ENCODE assay signal across 20 cellular contexts in genomic region chr3:81726735-81727134, GRCh38. TPM values are rescaled to one million over a fixed set of nuclear protein-coding genes. Genes with fewer than 3 reads are reported as not detected.
A peak's percentile ranks its signal among the peaks of the same experiment; 100 is the strongest.
DNase-seq lines count a peak whose midpoint lies in the region; ATAC-seq and TF ChIP-seq lines count a peak whose summit lies in the region.
"Had no signal": no experiment of that assay in that cellular context is flagged by ENCODE, and none has a peak within 500 bp of the region (broad histone marks: within the 10 kb centered on the region; RNA-seq: fewer than 3 reads in every experiment).

No MANE protein-coding gene starts in this region.

- 72% methylated on average over 2 of the region's 6 CpGs for WGBS in mesenchymal stem cell

- peak overlapping the region; percentile 83 for H3K27ac ChIP-seq in brain microvascular endothelial cell
- H3K27ac ChIP-seq in mesenchymal stem cell (ENCODE audit: low read length, poor library complexity, severe bottlenecking): no peak overlapping the region
- H3K27ac ChIP-seq: body of pancreas, C4-2B, KMS-11 had no signal

- H4K8ac ChIP-seq in mesenchymal stem cell (ENCODE audit: low read length): peak overlapping the region; percentile 49

- H3K4me3 Mint-ChIP-seq in activated T-helper 17 cell treated with anti-CD3 and anti-CD28 coated beads, Interleukin-2, amount 50 U/mL, for 72 hours: no peak overlapping the region
- H3K4me3 Mint-ChIP-seq: stimulated activated naive B cell treated with anti-CD40 and anti-IgM and Interleukin-4, amounts not matched to agents 10 μg/mL and 1 μg/mL and 100 μg/mL, for 72 hours; type B pancreatic cell had no signal

- peaks cover 58% of the 10 kb centered on the region for H3K36me3 Mint-ChIP-seq in activated T-helper 17 cell treated with anti-CD3 and anti-CD28 coated beads, Interleukin-2, amount 50 U/mL, for 72 hours (ENCODE audit: low read depth)
- H3K36me3 Mint-ChIP-seq: type B pancreatic cell had no signal

- no peak overlapping the region for H2BK12ac ChIP-seq in mesenchymal stem cell (ENCODE audit: low read length in 2 of 2)

- no peak overlapping the region for H2BK15ac ChIP-seq in mesenchymal stem cell (ENCODE audit: low read depth, poor library complexity, severe bottlenecking)

- peaks cover 6% of the 10 kb centered on the region for H3K4me1 Mint-ChIP-seq in activated T-helper 17 cell treated with anti-CD3 and anti-CD28 coated beads, Interleukin-2, amount 50 U/mL, for 72 hours

- in situ Hi-C loops in brain microvascular endothelial cell (cut with HindIII; ENCODE audit: low pct_ligation_motif_present, low sequenced_read_pairs): no loop called here

- H3K14ac ChIP-seq in mesenchymal stem cell (ENCODE audit: low read length in 2 of 2): no peak overlapping the region

- H3K4ac ChIP-seq in mesenchymal stem cell (ENCODE audit: low read depth in 1 of 2, low read length in 2 of 2): peak overlapping the region in 1 of 2 experiments; percentile 26

- no peak overlapping the region for H2BK5ac ChIP-seq in mesenchymal stem cell (ENCODE audit: low read depth, low read length, poor library complexity, severe bottlenecking)

- no peak for ATAC-seq in activated T-helper 17 cell treated with anti-CD3 and anti-CD28 coated beads, Interleukin-2, amount 50 U/mL, for 72 hours (replicated peaks)
- ATAC-seq: body of pancreas; stimulated activated naive B cell treated with anti-CD40 and anti-IgM and Interleukin-4, amounts not matched to agents 10 μg/mL and 1 μg/mL and 100 μg/mL, for 72 hours had no signal

- TF ChIP-seq CTCF in brain microvascular endothelial cell (IDR thresholded peaks at IDR 0.05; ENCODE audit: low read depth, low read length, missing control alignments): no peak

- H3K4me3 ChIP-seq in brain microvascular endothelial cell (ENCODE audit: low read depth, low read length) (no peak overlapping the region), mesenchymal stem cell (ENCODE audit: insufficient read depth in 1 of 2, low read depth in 1 of 2, low read length in 2 of 2) (no peak overlapping the region)
- H3K4me3 ChIP-seq: body of pancreas, skin epidermis had no signal

- no peak overlapping the region for H3K27ac Mint-ChIP-seq in activated T-helper 17 cell treated with anti-CD3 and anti-CD28 coated beads, Interleukin-2, amount 50 U/mL, for 72 hours
- H3K27ac Mint-ChIP-seq: stimulated activated naive B cell treated with anti-CD40 and anti-IgM and Interleukin-4, amounts not matched to agents 10 μg/mL and 1 μg/mL and 100 μg/mL, for 72 hours; type B pancreatic cell had no signal

- peak overlapping the region; percentile 55 for H3K9ac ChIP-seq in mesenchymal stem cell (ENCODE audit: low read length)
- H3K9ac ChIP-seq: KMS-11 had no signal

- H3K23ac ChIP-seq in mesenchymal stem cell (ENCODE audit: low read length in 2 of 2): no peak overlapping the region

- peaks cover 15% of the 10 kb centered on the region for H3K79me1 ChIP-seq in mesenchymal stem cell (replicated peaks; ENCODE audit: low read length, poor library complexity, severe bottlenecking)

- H2BK120ac ChIP-seq in mesenchymal stem cell (ENCODE audit: low read depth, low read length): peak overlapping the region; percentile 54

- no peaks in the 10 kb centered on the region for H3K9me3 Mint-ChIP-seq in activated T-helper 17 cell treated with anti-CD3 and anti-CD28 coated beads, Interleukin-2, amount 50 U/mL, for 72 hours
- H3K9me3 Mint-ChIP-seq: type B pancreatic cell had no signal

- DNase-seq in AG20443 (ENCODE audit: low spot score) (peak; percentile 47), HT1080 (ENCODE audit: low read depth) (peak; percentile 11), brain microvascular endothelial cell (peak; percentile 61), mesenchymal stem cell (peak; percentile 36), H4 (ENCODE audit: low spot score) (no peak), NCI-H2171 (lab: John Stamatoyannopoulos, UW) (no peak), T-helper 1 cell (no peak)
- DNase-seq: body of pancreas; DMS79 treated with DMSO at 0.1 percent for 48 hours; effector CD8-positive, alpha-beta T cell; kidney; NCI-H1436; NCI-H446; OCI-M1; stimulated activated naive B cell treated with anti-CD40 and anti-IgM and Interleukin-4, amounts not matched to agents 10 μg/mL and 1 μg/mL and 100 μg/mL, for 72 hours had no signal

- no peak overlapping the region for H2AK5ac ChIP-seq in mesenchymal stem cell (ENCODE audit: low read length, severe bottlenecking)

- H3K27me3 ChIP-seq in brain microvascular endothelial cell (replicated peaks) (no peaks in the 10 kb centered on the region), mesenchymal stem cell (ENCODE audit: control insufficient read depth in 1 of 2, insufficient read depth in 1 of 2, low read length in 2 of 2) (no peaks in the 10 kb centered on the region)
- H3K27me3 ChIP-seq: body of pancreas had no signal

- peak overlapping the region; percentile 39 for H4K91ac ChIP-seq in mesenchymal stem cell (ENCODE audit: low read length)

- no peaks in the 10 kb centered on the region for H3K27me3 Mint-ChIP-seq in activated T-helper 17 cell treated with anti-CD3 and anti-CD28 coated beads, Interleukin-2, amount 50 U/mL, for 72 hours
- H3K27me3 Mint-ChIP-seq: stimulated activated naive B cell treated with anti-CD40 and anti-IgM and Interleukin-4, amounts not matched to agents 10 μg/mL and 1 μg/mL and 100 μg/mL, for 72 hours; type B pancreatic cell had no signal

- peaks cover 2% of the 10 kb centered on the region for H3K4me1 ChIP-seq in mesenchymal stem cell (ENCODE audit: control insufficient read depth, insufficient read depth, low read depth, low read length)

- no peak overlapping the region for H3K4me2 ChIP-seq in mesenchymal stem cell (ENCODE audit: low read length, poor library complexity, severe bottlenecking)
- H3K4me2 ChIP-seq: KMS-11 had no signal

- H3K36me3 ChIP-seq in brain microvascular endothelial cell (replicated peaks) (no peaks in the 10 kb centered on the region), mesenchymal stem cell (ENCODE audit: control insufficient read depth in 1 of 2, insufficient read depth in 2 of 2, low read depth in 1 of 2, low read length in 2 of 2) (peaks cover 0 to 21% of the 10 kb centered on the region in 2 experiments)

- no peaks in the 10 kb centered on the region for H3K9me3 ChIP-seq in mesenchymal stem cell (ENCODE audit: control insufficient read depth, low read length)
- H3K9me3 ChIP-seq: body of pancreas had no signal

- no peak overlapping the region for H2AFZ ChIP-seq in mesenchymal stem cell (ENCODE audit: low read depth, low read length)

- H3K18ac ChIP-seq in mesenchymal stem cell (ENCODE audit: low read depth in 1 of 2, low read length in 2 of 2): peak overlapping the region; percentile 15 to 52

RNA-seq across cellular contexts. Expression of gene GBE1, which starts 34.7 kb away (rescaled TPM):
- total RNA-seq in HT1080 (2014; rRNA removed; shearing (Covaris generic)): 31.3 and 35.1 TPM in 2 replicates
- 46.5 and 55.8 TPM in 2 replicates for polyA plus RNA-seq in HT1080 (2015; cell fraction: cytosol; rRNA removed)
- polyA plus RNA-seq in HT1080 (2015; cell fraction: nucleus; rRNA removed): 66.3 and 81.4 TPM in 2 replicates
- polyA plus RNA-seq in mesenchymal stem cell (2013, experiment 1 of 2): 18.4 TPM
- 18.6 TPM for polyA plus RNA-seq in mesenchymal stem cell (2013, experiment 2 of 2)
- 64.9 and 66.4 TPM in 2 replicates for total RNA-seq in H4 (2014; rRNA removed; shearing (Covaris generic))
- 100 to 1,000 TPM in 1 of 2 donors, 10 to 100 TPM in 1; 64.4 to 251 TPM for total RNA-seq in activated T-helper 17 cell treated with anti-CD3 and anti-CD28 coated beads, Interleukin-2, amount 50 U/mL, for 72 hours

Comparison
In these comparisons a context has a peak if more than half of its experiments do, and no peak if none do; other contexts are left out.
1. DNase-seq: peak in AG20443 (single experiment), HT1080 (single experiment), brain microvascular endothelial cell (single experiment) and mesenchymal stem cell (single experiment); none in H4 (single experiment), NCI-H2171 (single experiment) and T-helper 1 cell (0 of 5).